ENCODE assay signal across 9 cellular contexts in genomic region chr16:29994613-29995329, GRCh38. TPM values are rescaled to one million over a fixed set of nuclear protein-coding genes. Genes with fewer than 3 reads are reported as not detected.
DNase-seq lines count a peak whose midpoint lies in the region; ATAC-seq, FAIRE-seq and TF ChIP-seq lines count a peak whose summit lies in the region.
"Had no signal": no experiment of that assay in that cellular context is flagged by ENCODE, and none has a peak within 500 bp of the region (broad histone marks: within the 10 kb centered on the region; RNA-seq: fewer than 3 reads in every experiment).

No MANE protein-coding gene starts in this region.

- FAIRE-seq in kidney (lab: Jason Lieb, UNC) = no peak
- FAIRE-seq: colon had no signal

- no peak for TF ChIP-seq CTCF in HFFc6 (IDR thresholded peaks at IDR 0.05)
- TF ChIP-seq CTCF in brain (conservative IDR thresholded peaks at IDR 0.05) = no peak
- TF ChIP-seq CTCF in kidney (IDR thresholded peaks at IDR 0.05; ENCODE audit: borderline replicate concordance, extremely low read depth, insufficient read depth) = no peak

- H3K4me3 ChIP-seq in kidney (ENCODE audit: low read length in 2 of 2) = peak overlapping the region; percentile 98 to 99

- no peaks in the 10 kb centered on the region for H3K9me3 ChIP-seq in kidney (ENCODE audit: control insufficient read depth in 1 of 2, low read length in 2 of 2)

- H3K9me3 Mint-ChIP-seq in HFFc6 = no peaks in the 10 kb centered on the region
- peaks cover 0 to 3% (median 0%) of the 10 kb centered on the region in 5 experiments for H3K9me3 Mint-ChIP-seq in brain

- peak overlapping the region in 1 of 2 donors; percentile 99 for H3K9ac ChIP-seq in kidney (ENCODE audit: low read length in 2 of 2)

- peaks cover 29% of the 10 kb centered on the region for H3K4me1 Mint-ChIP-seq in HFFc6 (ENCODE audit: low read depth)
- H3K4me1 Mint-ChIP-seq in brain = peaks cover 30% of the 10 kb centered on the region

- H3K36me3 Mint-ChIP-seq in HFFc6 (ENCODE audit: low read depth) (peaks cover 38% of the 10 kb centered on the region), brain (peaks cover 20% of the 10 kb centered on the region)

- H3K27ac ChIP-seq in kidney (ENCODE audit: low read depth in 2 of 2, low read length in 2 of 2) = peak overlapping the region; percentile 98 to 99

- H3K27me3 Mint-ChIP-seq in HFFc6 (ENCODE audit: insufficient read depth) (peaks cover 5% of the 10 kb centered on the region), brain (peaks cover 16% of the 10 kb centered on the region)

- DNase-seq in HFFc6 (peak; percentile 96), OCI-M1 (lab: John Stamatoyannopoulos, UW) (peak; percentile 81), kidney (peak; percentile 73), NCI-H1105 (lab: John Stamatoyannopoulos, UW) (no peak), dedifferentiated amniotic fluid mesenchymal stem cell (ENCODE audit: extremely low spot score) (no peak)
- DNase-seq in stimulated activated CD4-positive, alpha-beta T cell treated with anti-CD3 and anti-CD28 coated beads, Interleukin-4, amount 100 ng/mL, for 1 hour = peak; percentile 75

- H3K4me3 Mint-ChIP-seq in HFFc6 (peak overlapping the region; percentile 95), brain (peak overlapping the region; percentile 98 to 100 (median 98))

- intact Hi-C loops in kidney (cut with DNase I) = no loop called here

- peak; percentile 32 for ATAC-seq in GM18502 (IDR thresholded peaks at IDR 0.05; ENCODE audit: poor library complexity, unreplicated experiment)

- H3K27ac Mint-ChIP-seq in HFFc6 = peak overlapping the region; percentile 98
- H3K27ac Mint-ChIP-seq in brain = peak overlapping the region; percentile 94 to 99 (median 98)

- H3K36me3 ChIP-seq in kidney (ENCODE audit: control insufficient read depth in 1 of 2, insufficient read depth in 2 of 2, low read length in 2 of 2) = peaks cover 5 to 24% of the 10 kb centered on the region in 2 donors

- H3K4me1 ChIP-seq in kidney (ENCODE audit: control insufficient read depth in 1 of 2, insufficient read depth in 1 of 2, low read depth in 1 of 2, low read length in 2 of 2) = peaks cover 14 to 16% of the 10 kb centered on the region in 2 donors

RNA-seq across cellular contexts. Expression of gene HIRIP3, which starts 0.6 kb away (rescaled TPM):
- total RNA-seq in HFFc6 (2021; fragmentation: NEBNext Ultra II Directional; extraction: Animal tissue kit (Norgen Biotek cat#: 25700)) = 10 to 100 TPM in 5 of 6 experiments, 1 to 10 TPM in 1; 9.8 to 14.4 (median 13.4) TPM
- polyA plus RNA-seq in brain (ENCODE audit: insufficient read depth, low read depth, low replicate concordance) = 85.9 TPM
- total RNA-seq in kidney = 16.0 TPM
- 18.7 TPM for polyA plus RNA-seq in kidney (ENCODE audit: insufficient read depth, low read depth, low replicate concordance)

RNA-seq across cellular contexts. Expression of gene INO80E, which starts 1.3 kb away (rescaled TPM):
- total RNA-seq in HFFc6 (2021; fragmentation: NEBNext Ultra II Directional; extraction: Animal tissue kit (Norgen Biotek cat#: 25700)) = 10 to 100 TPM; 61.0 to 77.4 (median 73.8) TPM
- 147 TPM for polyA plus RNA-seq in brain (ENCODE audit: insufficient read depth, low read depth, low replicate concordance)
- total RNA-seq in kidney = 74.1 TPM
- 52.7 TPM for polyA plus RNA-seq in kidney (ENCODE audit: insufficient read depth, low read depth, low replicate concordance)

RNA-seq across cellular contexts. Expression of gene DOC2A, which starts 16.1 kb away (rescaled TPM):
- under 1 TPM in 2 of 6 experiments, not detected in 4; 0.19 to 0.30 TPM for total RNA-seq in HFFc6 (2021; fragmentation: NEBNext Ultra II Directional; extraction: Animal tissue kit (Norgen Biotek cat#: 25700))
- polyA plus RNA-seq in brain (ENCODE audit: insufficient read depth, low read depth, low replicate concordance) (23.1 TPM), kidney (ENCODE audit: insufficient read depth, low read depth, low replicate concordance) (3.5 TPM)
- total RNA-seq in kidney = 1.9 TPM

RNA-seq across cellular contexts. Expression of gene TAOK2, which starts 21.1 kb away (rescaled TPM):
- total RNA-seq in HFFc6 (2021; fragmentation: NEBNext Ultra II Directional; extraction: Animal tissue kit (Norgen Biotek cat#: 25700)) = 10 to 100 TPM; 50.4 to 56.9 (median 53.0) TPM
- polyA plus RNA-seq in brain (ENCODE audit: insufficient read depth, low read depth, low replicate concordance) = 45.4 TPM
- 54.3 TPM for total RNA-seq in kidney
- 19.6 TPM for polyA plus RNA-seq in kidney (ENCODE audit: insufficient read depth, low read depth, low replicate concordance)

RNA-seq across cellular contexts. Expression of gene C16orf92, which starts 28.2 kb away (rescaled TPM):
- not detected for total RNA-seq in HFFc6 (2021; fragmentation: NEBNext Ultra II Directional; extraction: Animal tissue kit (Norgen Biotek cat#: 25700))
- polyA plus RNA-seq in brain (ENCODE audit: insufficient read depth, low read depth, low replicate concordance) (not detected), kidney (ENCODE audit: insufficient read depth, low read depth, low replicate concordance) (not detected)
- total RNA-seq in kidney = not detected

Comparison
In these comparisons a context has a peak if more than half of its experiments do, and no peak if none do; other contexts are left out.
1. DNase-seq: peak in HFFc6 (single experiment), OCI-M1 (single experiment), kidney (single experiment) and stimulated activated CD4-positive, alpha-beta T cell treated with anti-CD3 and anti-CD28 coated beads, Interleukin-4, amount 100 ng/mL, for 1 hour (single experiment); none in NCI-H1105 (single experiment) and dedifferentiated amniotic fluid mesenchymal stem cell (single experiment).